ENCODE assay signal across 2 cellular contexts in genomic region chr13:110705356-110705825, GRCh38.
TF ChIP-seq lines count a peak whose summit lies in the region.

No MANE protein-coding gene starts in this region.

TF ChIP-seq in HEK293, 187 proteins besides CTCF, POLR2A, EP300 and RAD21 (continued from another document):
- TF ChIP-seq EGR2 (tag by site-specific recombination; IDR thresholded peaks at IDR 0.05; ENCODE audit: low read depth): no peak

TF ChIP-seq in WTC11, 78 proteins besides CTCF, POLR2A, EP300 and RAD21 (continued from another document):
- no peak for TF ChIP-seq ZBTB43 (CRISPR knock-in tag; IDR thresholded peaks at IDR 0.05)
